ENCODE assay signal across 1 cellular context in the genomic region with DNA sequence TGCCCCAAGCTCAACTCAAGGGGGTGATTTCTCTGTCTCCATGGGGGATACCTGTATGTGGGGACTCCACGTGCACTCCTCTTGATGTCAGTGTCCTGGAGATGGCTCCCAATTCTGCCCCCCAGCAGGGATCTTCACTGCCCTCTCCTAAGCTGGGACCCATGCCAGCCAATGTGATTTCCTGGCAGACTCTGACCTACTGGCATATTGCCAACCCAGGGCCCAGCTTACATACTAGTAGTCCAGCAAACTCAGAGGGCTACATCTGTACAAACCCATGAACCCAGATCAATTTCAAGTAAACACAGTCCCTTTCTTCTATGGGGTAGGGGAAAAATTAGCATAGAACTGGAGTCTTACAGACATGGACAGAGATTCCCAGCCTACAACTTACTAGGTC.
TF ChIP-seq lines count a peak whose summit lies in the region.

No MANE protein-coding gene starts in this region.

TF ChIP-seq in WTC11, 78 proteins besides CTCF, POLR2A, EP300 and RAD21 (continued from another document):
- TF ChIP-seq, protein P1, sequence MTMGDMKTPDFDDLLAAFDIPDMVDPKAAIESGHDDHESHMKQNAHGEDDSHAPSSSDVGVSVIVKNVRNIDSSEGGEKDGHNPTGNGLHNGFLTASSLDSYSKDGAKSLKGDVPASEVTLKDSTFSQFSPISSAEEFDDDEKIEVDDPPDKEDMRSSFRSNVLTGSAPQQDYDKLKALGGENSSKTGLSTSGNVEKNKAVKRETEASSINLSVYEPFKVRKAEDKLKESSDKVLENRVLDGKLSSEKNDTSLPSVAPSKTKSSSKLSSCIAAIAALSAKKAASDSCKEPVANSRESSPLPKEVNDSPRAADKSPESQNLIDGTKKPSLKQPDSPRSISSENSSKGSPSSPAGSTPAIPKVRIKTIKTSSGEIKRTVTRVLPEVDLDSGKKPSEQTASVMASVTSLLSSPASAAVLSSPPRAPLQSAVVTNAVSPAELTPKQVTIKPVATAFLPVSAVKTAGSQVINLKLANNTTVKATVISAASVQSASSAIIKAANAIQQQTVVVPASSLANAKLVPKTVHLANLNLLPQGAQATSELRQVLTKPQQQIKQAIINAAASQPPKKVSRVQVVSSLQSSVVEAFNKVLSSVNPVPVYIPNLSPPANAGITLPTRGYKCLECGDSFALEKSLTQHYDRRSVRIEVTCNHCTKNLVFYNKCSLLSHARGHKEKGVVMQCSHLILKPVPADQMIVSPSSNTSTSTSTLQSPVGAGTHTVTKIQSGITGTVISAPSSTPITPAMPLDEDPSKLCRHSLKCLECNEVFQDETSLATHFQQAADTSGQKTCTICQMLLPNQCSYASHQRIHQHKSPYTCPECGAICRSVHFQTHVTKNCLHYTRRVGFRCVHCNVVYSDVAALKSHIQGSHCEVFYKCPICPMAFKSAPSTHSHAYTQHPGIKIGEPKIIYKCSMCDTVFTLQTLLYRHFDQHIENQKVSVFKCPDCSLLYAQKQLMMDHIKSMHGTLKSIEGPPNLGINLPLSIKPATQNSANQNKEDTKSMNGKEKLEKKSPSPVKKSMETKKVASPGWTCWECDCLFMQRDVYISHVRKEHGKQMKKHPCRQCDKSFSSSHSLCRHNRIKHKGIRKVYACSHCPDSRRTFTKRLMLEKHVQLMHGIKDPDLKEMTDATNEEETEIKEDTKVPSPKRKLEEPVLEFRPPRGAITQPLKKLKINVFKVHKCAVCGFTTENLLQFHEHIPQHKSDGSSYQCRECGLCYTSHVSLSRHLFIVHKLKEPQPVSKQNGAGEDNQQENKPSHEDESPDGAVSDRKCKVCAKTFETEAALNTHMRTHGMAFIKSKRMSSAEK (CRISPR knock-in tag; IDR thresholded peaks at IDR 0.05; ENCODE audit: borderline replicate concordance): no peak
- no peak for TF ChIP-seq JAZF1 (CRISPR knock-in tag; IDR thresholded peaks at IDR 0.05)
- TF ChIP-seq ZNF121 (CRISPR knock-in tag; IDR thresholded peaks at IDR 0.05): no peak
- TF ChIP-seq, protein P2, sequence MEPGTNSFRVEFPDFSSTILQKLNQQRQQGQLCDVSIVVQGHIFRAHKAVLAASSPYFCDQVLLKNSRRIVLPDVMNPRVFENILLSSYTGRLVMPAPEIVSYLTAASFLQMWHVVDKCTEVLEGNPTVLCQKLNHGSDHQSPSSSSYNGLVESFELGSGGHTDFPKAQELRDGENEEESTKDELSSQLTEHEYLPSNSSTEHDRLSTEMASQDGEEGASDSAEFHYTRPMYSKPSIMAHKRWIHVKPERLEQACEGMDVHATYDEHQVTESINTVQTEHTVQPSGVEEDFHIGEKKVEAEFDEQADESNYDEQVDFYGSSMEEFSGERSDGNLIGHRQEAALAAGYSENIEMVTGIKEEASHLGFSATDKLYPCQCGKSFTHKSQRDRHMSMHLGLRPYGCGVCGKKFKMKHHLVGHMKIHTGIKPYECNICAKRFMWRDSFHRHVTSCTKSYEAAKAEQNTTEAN (CRISPR knock-in tag; IDR thresholded peaks at IDR 0.05): no peak
- no peak for TF ChIP-seq RORB (CRISPR knock-in tag; IDR thresholded peaks at IDR 0.05)
- TF ChIP-seq, protein P3, sequence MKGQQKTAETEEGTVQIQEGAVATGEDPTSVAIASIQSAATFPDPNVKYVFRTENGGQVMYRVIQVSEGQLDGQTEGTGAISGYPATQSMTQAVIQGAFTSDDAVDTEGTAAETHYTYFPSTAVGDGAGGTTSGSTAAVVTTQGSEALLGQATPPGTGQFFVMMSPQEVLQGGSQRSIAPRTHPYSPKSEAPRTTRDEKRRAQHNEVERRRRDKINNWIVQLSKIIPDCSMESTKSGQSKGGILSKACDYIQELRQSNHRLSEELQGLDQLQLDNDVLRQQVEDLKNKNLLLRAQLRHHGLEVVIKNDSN (CRISPR knock-in tag; IDR thresholded peaks at IDR 0.05): no peak
- TF ChIP-seq, protein P4, sequence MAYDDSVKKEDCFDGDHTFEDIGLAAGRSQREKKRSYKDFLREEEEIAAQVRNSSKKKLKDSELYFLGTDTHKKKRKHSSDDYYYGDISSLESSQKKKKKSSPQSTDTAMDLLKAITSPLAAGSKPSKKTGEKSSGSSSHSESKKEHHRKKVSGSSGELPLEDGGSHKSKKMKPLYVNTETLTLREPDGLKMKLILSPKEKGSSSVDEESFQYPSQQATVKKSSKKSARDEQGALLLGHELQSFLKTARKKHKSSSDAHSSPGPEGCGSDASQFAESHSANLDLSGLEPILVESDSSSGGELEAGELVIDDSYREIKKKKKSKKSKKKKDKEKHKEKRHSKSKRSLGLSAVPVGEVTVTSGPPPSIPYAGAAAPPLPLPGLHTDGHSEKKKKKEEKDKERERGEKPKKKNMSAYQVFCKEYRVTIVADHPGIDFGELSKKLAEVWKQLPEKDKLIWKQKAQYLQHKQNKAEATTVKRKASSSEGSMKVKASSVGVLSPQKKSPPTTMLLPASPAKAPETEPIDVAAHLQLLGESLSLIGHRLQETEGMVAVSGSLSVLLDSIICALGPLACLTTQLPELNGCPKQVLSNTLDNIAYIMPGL (CRISPR knock-in tag; IDR thresholded peaks at IDR 0.05): no peak
- TF ChIP-seq ZNF317 (CRISPR knock-in tag; IDR thresholded peaks at IDR 0.05; ENCODE audit: borderline replicate concordance, low read depth): no peak
